26 cellular contexts compared by ENCODE assay signal in the genomic region with DNA sequence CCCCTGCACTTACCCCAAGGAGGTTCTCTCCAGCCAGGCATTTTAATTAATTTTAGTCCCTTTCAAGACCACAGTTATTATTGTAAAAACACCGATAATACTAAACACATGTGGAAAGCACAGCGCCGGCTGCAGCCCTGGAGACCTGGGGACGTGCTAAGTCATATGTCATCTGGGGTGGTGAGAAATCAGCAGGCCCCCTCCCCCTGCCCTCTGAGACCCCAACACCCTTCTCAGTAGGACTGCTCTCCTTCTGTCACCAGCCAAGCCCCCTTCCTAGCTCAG.
DNase-seq lines count a peak whose midpoint lies in the region; ATAC-seq, FAIRE-seq and TF ChIP-seq lines count a peak whose summit lies in the region.
"Had no signal": no experiment of that assay in that cellular context is flagged by ENCODE, and none has a peak within 500 bp of the region (broad histone marks: within the 10 kb centered on the region; RNA-seq: fewer than 3 reads in every experiment).

No MANE protein-coding gene starts in this region.

- H3K9me2 ChIP-seq in MM.1S (replicated peaks; ENCODE audit: insufficient read depth, low read length): no peaks in the 10 kb centered on the region

- H3K36me3 ChIP-seq in IMR-90 (ENCODE audit: control insufficient read depth, insufficient read depth, low read length): no peaks in the 10 kb centered on the region
- H3K36me3 ChIP-seq in MM.1S (replicated peaks; ENCODE audit: insufficient read depth, low read length): no peaks in the 10 kb centered on the region
- H3K36me3 ChIP-seq: esophagus muscularis mucosa, pancreas, vagina had no signal

- H3K18ac ChIP-seq in IMR-90 (ENCODE audit: low read depth, low read length): 0 out of 2 replicates have a peak overlapping the region, but pooled peaks have one; percentile 8

- peak overlapping the region; percentile 65; the same call in 1 of the 2 replicates for H4K91ac ChIP-seq in IMR-90 (ENCODE audit: insufficient read depth, low read depth, low read length)

- DNase-seq in IMR-90 (no peak), foreskin keratinocyte (no peak), urothelium cell line (ENCODE audit: low spot score) (no peak), DMS153 treated with DMSO at 0.1 percent for 48 hours (lab: John Stamatoyannopoulos, UW; ENCODE audit: unreplicated experiment) (no peak), HTR-8/SVneo (ENCODE audit: insufficient read length, low spot score) (no peak), MM.1S (no peak)
- DNase-seq: activated B cell treated with CpG ODN at 0.5 μM for 24 hours; activated CD4-positive, alpha-beta T cell treated with anti-CD3 and anti-CD28 coated beads, Interleukin-2, amount 50 U/mL, for 4 hours; activated T-cell treated with anti-CD3 and anti-CD28 coated beads, Interleukin-2, amount 50 U/mL, for 72 hours; C1 segment of cervical spinal cord; COR-L47; hippocampal formation; Karpas-422; NCI-H1436; NCI-H2081; NCI-H526 treated with DMSO at 0.1 percent for 48 hours; retina; stimulated activated CD4-positive, alpha-beta T cell treated with anti-CD3 and anti-CD28 coated beads, Interleukin-1b, Interleukin-23, amount 100 ng/mL, for 48 hours; stimulated activated naive CD4-positive, alpha-beta T cell treated with Interleukin-2 at 50 U/mL for 16 hours; testis had no signal

- no peak overlapping the region for H3K23ac ChIP-seq in IMR-90 (ENCODE audit: low read depth, low read length)

- peak overlapping the region; percentile 4; the same call in 1 of the 3 replicates for H2BK15ac ChIP-seq in IMR-90 (ENCODE audit: low read depth, low read length)

- H2AK5ac ChIP-seq in IMR-90 (ENCODE audit: low read depth, low read length): peak overlapping the region; percentile 66

- H3K4me3 ChIP-seq in IMR-90 (ENCODE audit: insufficient read depth, low read depth, low read length): no peak overlapping the region
- H3K4me3 ChIP-seq in MM.1S (ENCODE audit: low read length): no peak overlapping the region
- H3K4me3 ChIP-seq: esophagus muscularis mucosa, lung, pancreas, testis, vagina had no signal

- H3K9me3 ChIP-seq in IMR-90 (ENCODE audit: control insufficient read depth, insufficient read depth, low read length): no peaks in the 10 kb centered on the region
- no peaks in the 10 kb centered on the region for H3K9me3 ChIP-seq in MM.1S (replicated peaks; ENCODE audit: insufficient read depth, low read length)
- H3K9me3 ChIP-seq: esophagus muscularis mucosa, pancreas, testis, vagina had no signal

- peak overlapping the region; percentile 80; the same call in 1 of the 2 replicates for H2BK120ac ChIP-seq in IMR-90 (ENCODE audit: low read depth, low read length)

- H3K4me2 ChIP-seq in IMR-90 (ENCODE audit: low read depth, low read length): no peak overlapping the region
- no peak overlapping the region for H3K4me2 ChIP-seq in MM.1S (ENCODE audit: low read depth, low read length)

- H3K27me3 ChIP-seq in IMR-90 (ENCODE audit: control insufficient read depth, insufficient read depth, low read length) (no peaks in the 10 kb centered on the region), foreskin keratinocyte (no peaks in the 10 kb centered on the region), MM.1S (replicated peaks; ENCODE audit: insufficient read depth, low read length) (no peaks in the 10 kb centered on the region)
- H3K27me3 ChIP-seq: pancreas, testis, vagina had no signal

- POLR2A ChIA-PET in IMR-90 (lab: Charles Lee; ENCODE audit: unreplicated experiment): interaction anchor here (0.6 kb wide), 1 partner anchor 8 kb away, joined by 3 read pairs; no protein-coding TSS in a partner anchor

- dilution Hi-C loops in IMR-90 (cut with HindIII; ENCODE audit: low sequenced_read_pairs, unreplicated experiment): no loop called here

- no peak overlapping the region for H2BK5ac ChIP-seq in IMR-90 (ENCODE audit: low read depth, low read length, poor library complexity, severe bottlenecking)

- no peak overlapping the region for H4K5ac ChIP-seq in IMR-90 (ENCODE audit: low read depth, low read length)

- H3F3A ChIP-seq in MM.1S (ENCODE audit: insufficient read depth, low read length): no peaks in the 10 kb centered on the region

- 0 out of 2 replicates have a peak overlapping the region, but pooled peaks have one; percentile 16 for H3K14ac ChIP-seq in IMR-90 (replicated peaks; ENCODE audit: low read depth, low read length)

- H3K9ac ChIP-seq in IMR-90 (ENCODE audit: low read depth, low read length): no peak overlapping the region
- H3K9ac ChIP-seq in MM.1S (ENCODE audit: low read length): no peak overlapping the region

- no peak overlapping the region for H3K56ac ChIP-seq in IMR-90 (ENCODE audit: extremely low read depth, insufficient read depth, low read length)

- intact Hi-C loops in IMR-90 (cut with micrococcal nuclease): no loop called here

- no peak overlapping the region for H2AK9ac ChIP-seq in IMR-90 (replicated peaks; ENCODE audit: low read depth, low read length, poor library complexity)

- CTCF ChIA-PET in IMR-90 (lab: Yijun Ruan, JAX): no interaction called here

- H3K4me1 ChIP-seq in IMR-90 (ENCODE audit: control insufficient read depth, insufficient read depth, low read length): peaks cover 14% of the 10 kb centered on the region
- peaks cover 20% of the 10 kb centered on the region for H3K4me1 ChIP-seq in foreskin keratinocyte
- H3K4me1 ChIP-seq in MM.1S (ENCODE audit: low read length): no peaks in the 10 kb centered on the region
- H3K4me1 ChIP-seq: esophagus muscularis mucosa, pancreas, testis, vagina had no signal

- H4K8ac ChIP-seq in IMR-90 (ENCODE audit: low read depth in 2 of 2, low read length in 2 of 2): peak overlapping the region; percentile 32 to 34; a peak in 3 of 4 replicates

- ATAC-seq in IMR-90 (ENCODE audit: low read depth) (no peak), SK-N-SH treated with all-trans-retinoic acid at 6 μM for 48 hours (peak; percentile 35), foreskin keratinocyte (no peak)
- ATAC-seq: activated T-cell treated with anti-CD3 and anti-CD28 coated beads, Interleukin-2, amount 50 U/mL, for 72 hours; pancreas had no signal

- H3K9me1 ChIP-seq in IMR-90 (ENCODE audit: insufficient read depth, low read length): peaks cover 9% of the 10 kb centered on the region

- 0 out of 4 replicates have a peak, but pooled peaks cover 0 to 2% of the 10 kb centered on the region in 2 experiments for H3K79me1 ChIP-seq in IMR-90 (ENCODE audit: low read depth in 1 of 2, low read length in 2 of 2)

- in situ Hi-C loops in IMR-90 (cut with MboI; ENCODE audit: low sequenced_read_pairs): no loop called here

- TF ChIP-seq CTCF in IMR-90 (conservative IDR thresholded peaks at IDR 0.05; ENCODE audit: low read depth, low read length) (no peak), foreskin keratinocyte (conservative IDR thresholded peaks at IDR 0.05) (no peak), MM.1S (IDR thresholded peaks at IDR 0.05; ENCODE audit: low read length) (no peak)

- H3K27ac ChIP-seq in IMR-90 (ENCODE audit: insufficient read depth, low read length) (peak overlapping the region; percentile 18; the same call in 1 of the 2 replicates), foreskin keratinocyte (peak overlapping the region; percentile 86), MM.1S (ENCODE audit: low read length) (no peak overlapping the region)
- H3K27ac ChIP-seq: esophagus muscularis mucosa, pancreas, testis, vagina had no signal

- H2AFZ ChIP-seq in IMR-90 (replicated peaks; ENCODE audit: low read length, poor library complexity): no peak overlapping the region
- H2AFZ ChIP-seq in MM.1S (ENCODE audit: low read length): no peak overlapping the region

- TF ChIP-seq POLR2A in IMR-90 (IDR thresholded peaks at IDR 0.05; ENCODE audit: low read depth, low read length): no peak

- H3K4ac ChIP-seq in IMR-90 (ENCODE audit: low read depth, low read length): peak overlapping the region; percentile 74; the same call in 1 of the 2 replicates

- no TSS peak for BruUV-seq in IMR-90 (replicated peaks; lab: Mats Ljungman, UMichigan)

- no peak for TF ChIP-seq RAD21 in IMR-90 (IDR thresholded peaks at IDR 0.05; ENCODE audit: low read length)

- H4K20me1 ChIP-seq in IMR-90 (ENCODE audit: insufficient read depth, low read length) (no peaks in the 10 kb centered on the region), MM.1S (ENCODE audit: insufficient read depth, low read length) (no peaks in the 10 kb centered on the region)

- no peaks in the 10 kb centered on the region for H3K79me2 ChIP-seq in MM.1S (ENCODE audit: low read length)

- peak overlapping the region; percentile 68; the same call in 1 of the 2 replicates for H2BK20ac ChIP-seq in IMR-90 (ENCODE audit: low read depth, low read length)

- no CpG with 5 or more reads among the region's 4 CpGs for whole genome bisulfite sequencing in IMR-90 (ENCODE audit: extremely low coverage in 2 of 2, insufficient read length in 1 of 2), 2 experiments

- FAIRE-seq in urothelium cell line (lab: Jason Lieb, UNC): peak; percentile 72
- FAIRE-seq in HTR-8/SVneo (lab: Jason Lieb, UNC): no peak
- FAIRE-seq: G401.6, pancreas had no signal

TF ChIP-seq in IMR-90, 13 proteins besides CTCF, POLR2A, EP300 and RAD21 (continues in another document):
- TF ChIP-seq CHD1 (IDR thresholded peaks at IDR 0.05; ENCODE audit: low read depth, low read length) (no peak), FOS (IDR thresholded peaks at IDR 0.05; ENCODE audit: low read depth, low read length) (no peak), MAZ (IDR thresholded peaks at IDR 0.05; ENCODE audit: borderline replicate concordance, low read depth, low read length) (no peak)

TF ChIP-seq in SK-N-SH treated with all-trans-retinoic acid at 6 μM for 48 hours, 23 proteins besides CTCF, POLR2A, EP300 and RAD21 (continues in another document):
- TF ChIP-seq CSRNP3 (CRISPR knock-in tag; IDR thresholded peaks at IDR 0.05) (no peak), BACH2 (CRISPR knock-in tag; IDR thresholded peaks at IDR 0.05; ENCODE audit: borderline replicate concordance) (no peak), ZFP30 (CRISPR knock-in tag; IDR thresholded peaks at IDR 0.05) (no peak), GLIS3 (CRISPR knock-in tag; IDR thresholded peaks at IDR 0.05) (no peak)
